ENCODE assay signal across 19 cellular contexts in the genomic region with DNA sequence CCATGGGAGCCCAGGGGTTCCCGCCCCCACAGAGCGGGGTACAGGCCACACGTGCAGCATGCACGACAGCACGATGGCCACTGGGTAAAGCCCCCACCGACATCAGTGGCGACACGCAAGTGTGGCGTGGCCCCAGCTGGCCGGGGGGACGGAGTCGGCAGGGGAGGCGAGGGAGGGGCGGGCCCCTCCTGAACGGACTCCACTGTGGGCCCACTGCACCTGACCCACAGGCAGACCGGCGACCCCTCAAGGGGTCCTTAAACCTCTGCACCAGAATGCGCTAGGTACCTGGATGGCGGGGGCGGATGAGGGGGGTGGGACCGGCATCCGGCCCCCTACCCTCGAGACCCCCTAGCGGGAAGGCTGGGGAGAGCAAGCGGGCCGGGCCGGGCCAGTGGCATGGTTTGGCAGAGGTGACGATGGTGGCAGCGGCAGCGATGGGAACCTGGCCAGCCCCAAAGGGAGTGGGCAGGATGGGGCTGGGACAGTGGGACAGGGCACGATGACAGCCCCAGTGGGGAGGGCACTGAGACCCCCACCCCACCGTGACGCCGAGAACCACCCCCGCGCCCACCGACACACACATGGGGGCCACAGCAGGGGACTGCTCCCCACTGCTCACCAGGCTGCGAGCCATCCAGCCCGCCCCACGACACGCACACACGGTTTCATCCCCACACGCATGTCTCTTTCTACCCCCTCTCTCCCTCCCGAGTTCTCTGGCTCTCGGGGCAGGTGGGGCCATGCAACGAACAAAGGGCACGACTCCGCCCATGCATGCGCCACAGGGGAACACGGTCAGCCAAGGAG.
DNase-seq lines count a peak whose midpoint lies in the region; ATAC-seq and TF ChIP-seq lines count a peak whose summit lies in the region.
"Had no signal": no experiment of that assay in that cellular context is flagged by ENCODE, and none has a peak within 500 bp of the region (broad histone marks: within the 10 kb centered on the region; RNA-seq: fewer than 3 reads in every experiment).

No MANE protein-coding gene starts in this region.

- ATAC-seq in naive thymus-derived CD4-positive, alpha-beta T cell, result peak; percentile 22
- ATAC-seq in upper lobe of left lung (ENCODE audit: low FRiP score in 2 of 2) (peak; percentile 32 to 62), left lobe of liver (no peak), psoas muscle (no peak)

- intact Hi-C loops in naive thymus-derived CD4-positive, alpha-beta T cell (cut with micrococcal nuclease), result no loop called here
- intact Hi-C loops in psoas muscle (cut with DNase I), result no loop called here

- H3K9me3 ChIP-seq in naive thymus-derived CD4-positive, alpha-beta T cell (ENCODE audit: control insufficient read depth in 2 of 3, low read length in 3 of 3), result no peaks in the 10 kb centered on the region
- peaks cover 0 to 3% (median 0%) of the 10 kb centered on the region in 4 donors for H3K9me3 ChIP-seq in upper lobe of left lung
- H3K9me3 ChIP-seq in psoas muscle, result no peaks in the 10 kb centered on the region
- H3K9me3 ChIP-seq: BE2C, Caco-2 had no signal

- POLR2A ChIA-PET in naive thymus-derived CD4-positive, alpha-beta T cell (lab: Charles Lee), result no interaction called here

- DNase-seq in activated effector memory CD4-positive, alpha-beta T cell treated with anti-CD3 and anti-CD28 coated beads, Interleukin-2, amount 50 U/mL, for 16 hours, result peak; percentile 54
- no peak for DNase-seq in activated effector memory CD4-positive, alpha-beta T cell treated with Interleukin-2 at 50 U/mL for 16 hours
- DNase-seq in GM13977 (ENCODE audit: low spot score), result peak; percentile 11
- no peak for DNase-seq in naive thymus-derived CD4-positive, alpha-beta T cell
- peak in 1 of 2 donors; percentile 72 for DNase-seq in upper lobe of left lung
- no peak for DNase-seq in left lobe of liver (ENCODE audit: low spot score)
- no peak for DNase-seq in psoas muscle
- no peak for DNase-seq in NCI-H187 (lab: John Stamatoyannopoulos, UW)
- DNase-seq: BE2C; Caco-2; CD4-positive, CD25-positive, alpha-beta regulatory T cell; EL; NCI-H1105; NCI-H2081 treated with DMSO at 0.1 percent for 48 hours; NCI-H510A; NCI-H774; OCI-M1; SHP77 had no signal

- no peak overlapping the region for H3K27ac Mint-ChIP-seq in naive thymus-derived CD4-positive, alpha-beta T cell

- TF ChIP-seq EP300 in upper lobe of left lung (IDR thresholded peaks at IDR 0.05), result no peak

- no peaks in the 10 kb centered on the region for H3K36me3 ChIP-seq in naive thymus-derived CD4-positive, alpha-beta T cell (ENCODE audit: control insufficient read depth in 2 of 3, insufficient read depth in 3 of 3, low read length in 3 of 3)
- no peaks in the 10 kb centered on the region for H3K36me3 ChIP-seq in upper lobe of left lung
- H3K36me3 ChIP-seq in psoas muscle (ENCODE audit: insufficient read depth in 1 of 2, low read depth in 1 of 2), result no peaks in the 10 kb centered on the region
- H3K36me3 ChIP-seq: BE2C had no signal

- H3K4me3 Mint-ChIP-seq in naive thymus-derived CD4-positive, alpha-beta T cell, result no peak overlapping the region
- H3K4me3 Mint-ChIP-seq: CD4-positive, CD25-positive, alpha-beta regulatory T cell had no signal

- no peak overlapping the region for H3K4me3 ChIP-seq in naive thymus-derived CD4-positive, alpha-beta T cell (ENCODE audit: low read length)
- H3K4me3 ChIP-seq in upper lobe of left lung (no peak overlapping the region), psoas muscle (no peak overlapping the region)

- peaks cover 3 to 51% (median 20%) of the 10 kb centered on the region in 11 donors for H3K9me3 Mint-ChIP-seq in naive thymus-derived CD4-positive, alpha-beta T cell

- no peak for TF ChIP-seq CTCF in GM13977 (IDR thresholded peaks at IDR 0.05; ENCODE audit: extremely low read depth, insufficient read depth, missing control alignments)
- TF ChIP-seq CTCF in upper lobe of left lung (IDR thresholded peaks at IDR 0.05), result no peak
- TF ChIP-seq CTCF in psoas muscle (IDR thresholded peaks at IDR 0.05), result no peak

- WGBS in upper lobe of left lung, 2 donors, result 91 to 96% methylated on average over 30 to 50 of the region's 50 CpGs
- 95 to 96% (median 95%) methylated on average over 38 to 50 of the region's 50 CpGs for WGBS in psoas muscle, 3 donors

- H3K36me3 Mint-ChIP-seq in naive thymus-derived CD4-positive, alpha-beta T cell, result peaks cover 0 to 10% (median 3%) of the 10 kb centered on the region in 5 donors

- no peak for TF ChIP-seq POLR2A in upper lobe of left lung (IDR thresholded peaks at IDR 0.05)

- CTCF ChIA-PET in naive thymus-derived CD4-positive, alpha-beta T cell (lab: Charles Lee), result no interaction called here

- peaks cover 6 to 20% (median 8%) of the 10 kb centered on the region in 5 donors for H3K27me3 Mint-ChIP-seq in naive thymus-derived CD4-positive, alpha-beta T cell

- no peaks in the 10 kb centered on the region for H3K4me1 Mint-ChIP-seq in naive thymus-derived CD4-positive, alpha-beta T cell
- H3K4me1 Mint-ChIP-seq: CD4-positive, CD25-positive, alpha-beta regulatory T cell had no signal

- no peak overlapping the region for H3K27ac ChIP-seq in naive thymus-derived CD4-positive, alpha-beta T cell (ENCODE audit: low read depth, low read length)
- H3K27ac ChIP-seq in upper lobe of left lung (no peak overlapping the region), psoas muscle (no peak overlapping the region)
- H3K27ac ChIP-seq: 22Rv1 had no signal

- H3K4me1 ChIP-seq in naive thymus-derived CD4-positive, alpha-beta T cell (ENCODE audit: control insufficient read depth in 2 of 2, insufficient read depth in 2 of 2, low read length in 2 of 2), result no peaks in the 10 kb centered on the region
- H3K4me1 ChIP-seq in upper lobe of left lung, result peaks cover 0 to 17% (median 8%) of the 10 kb centered on the region in 4 donors
- H3K4me1 ChIP-seq in psoas muscle, result no peaks in the 10 kb centered on the region
- H3K4me1 ChIP-seq: BE2C, Caco-2 had no signal

- in situ Hi-C loops in GM13977 (cut with MboI; ENCODE audit: low pct_unique_long_range_greater_than_20kb, low sequenced_read_pairs, unreplicated experiment), result no loop called here

- H3K27me3 ChIP-seq in naive thymus-derived CD4-positive, alpha-beta T cell (ENCODE audit: control insufficient read depth in 2 of 2, insufficient read depth in 2 of 2, low read length in 2 of 2), result no peaks in the 10 kb centered on the region
- H3K27me3 ChIP-seq in upper lobe of left lung (peaks cover 0 to 18% (median 6%) of the 10 kb centered on the region in 4 donors), psoas muscle (ENCODE audit: insufficient read depth in 3 of 3, low read length in 2 of 3) (peaks cover 0 to 35% (median 8%) of the 10 kb centered on the region in 3 donors)
- H3K27me3 ChIP-seq: BE2C had no signal

Comparison
In these comparisons a context has a peak if more than half of its experiments do, and no peak if none do; other contexts are left out.
1. DNase-seq: peak in activated effector memory CD4-positive, alpha-beta T cell treated with anti-CD3 and anti-CD28 coated beads, Interleukin-2, amount 50 U/mL, for 16 hours (single experiment) and GM13977 (single experiment); none in activated effector memory CD4-positive, alpha-beta T cell treated with Interleukin-2 at 50 U/mL for 16 hours (single experiment), naive thymus-derived CD4-positive, alpha-beta T cell (0 of 9), left lobe of liver (single experiment), psoas muscle (0 of 2) and NCI-H187 (0 of 2).
2. ATAC-seq: peak in naive thymus-derived CD4-positive, alpha-beta T cell (single experiment) and upper lobe of left lung (2 of 2); none in left lobe of liver (single experiment) and psoas muscle (0 of 4).